Comparison of ENCODE assay signal across 24 cellular contexts in genomic region chr22:42603427-42603826, GRCh38. TPM values are rescaled to one million over a fixed set of nuclear protein-coding genes. Genes with fewer than 3 reads are reported as not detected.
DNase-seq lines count a peak whose midpoint lies in the region; ATAC-seq, FAIRE-seq and TF ChIP-seq lines count a peak whose summit lies in the region.
"Had no signal": no experiment of that assay in that cellular context is flagged by ENCODE, and none has a peak within 500 bp of the region (broad histone marks: within the 10 kb centered on the region; RNA-seq: fewer than 3 reads in every experiment).

No MANE protein-coding gene starts in this region.

- POLR2A ChIA-PET in activated CD4-positive, alpha-beta memory T cell treated with anti-CD3 and anti-CD28 coated beads for 36 hours (lab: Charles Lee): no interaction called here
- POLR2A ChIA-PET in activated CD4-positive, alpha-beta memory T cell treated with anti-CD3 and anti-CD28 coated beads, Interleukin-2, amount 10 ng/mL, durations not matched to agents 7 days and 5 days (lab: Charles Lee): interaction anchor here (3.8 kb wide), 1 partner anchor 11 kb away, joined by 22 read pairs; the partner anchor contains the start of gene POLDIP3
- POLR2A ChIA-PET in CD8-positive, alpha-beta T cell (lab: Charles Lee): interaction anchor here (0.5 kb wide), 1 partner anchor 223 kb away, joined by 3 read pairs; no protein-coding TSS in a partner anchor

- H3K36me3 Mint-ChIP-seq in activated CD4-positive, alpha-beta memory T cell treated with anti-CD3 and anti-CD28 coated beads for 36 hours: peaks cover 31% of the 10 kb centered on the region
- peaks cover 60% of the 10 kb centered on the region for H3K36me3 Mint-ChIP-seq in activated CD4-positive, alpha-beta memory T cell treated with anti-CD3 and anti-CD28 coated beads, Interleukin-2, amount 10 ng/mL, durations not matched to agents 7 days and 5 days (ENCODE audit: low read depth)
- peaks cover 75% of the 10 kb centered on the region for H3K36me3 Mint-ChIP-seq in CD8-positive, alpha-beta T cell
- peaks cover 49% of the 10 kb centered on the region for H3K36me3 Mint-ChIP-seq in activated T-helper 2 cell treated with anti-CD3 and anti-CD28 coated beads, Interferon-gamma antibody, Interleukin-2, Interleukin-4, amounts not matched to agents 10 μg/mL and 5 μg/mL and 100 μg/mL, durations not matched to agents 14 hours and 24 hours and 36 hours (ENCODE audit: low read depth)

- intact Hi-C loops in activated CD4-positive, alpha-beta memory T cell treated with anti-CD3 and anti-CD28 coated beads for 36 hours (cut with micrococcal nuclease): no loop called here
- intact Hi-C loops in CD8-positive, alpha-beta T cell (cut with DNase I, micrococcal nuclease): no loop called here
- intact Hi-C loops in pancreas (cut with DNase I): no loop called here
- intact Hi-C loops in activated T-helper 2 cell treated with anti-CD3 and anti-CD28 coated beads, Interferon-gamma antibody, Interleukin-2, Interleukin-4, amounts not matched to agents 10 μg/mL and 5 μg/mL and 100 μg/mL, durations not matched to agents 14 hours and 24 hours and 36 hours (cut with micrococcal nuclease): no loop called here

- peaks cover 7% of the 10 kb centered on the region for H3K4me1 ChIP-seq in CD8-positive, alpha-beta T cell (ENCODE audit: insufficient read depth, low read length)
- H3K4me1 ChIP-seq in pancreas: peaks cover 4 to 9% (median 7%) of the 10 kb centered on the region in 3 donors
- H3K4me1 ChIP-seq in Peyer's patch: peaks cover 0 to under 1% (median 0%) of the 10 kb centered on the region in 4 donors

- no peaks in the 10 kb centered on the region for H3K9me3 ChIP-seq in CD8-positive, alpha-beta T cell (ENCODE audit: low read length)
- H3K9me3 ChIP-seq in pancreas (no peaks in the 10 kb centered on the region), Peyer's patch (no peaks in the 10 kb centered on the region)
- H3K9me3 ChIP-seq: A549, SK-N-SH had no signal

- no peak overlapping the region for H3K27ac ChIP-seq in CD8-positive, alpha-beta T cell (ENCODE audit: low read depth, low read length)
- H3K27ac ChIP-seq in pancreas (peak overlapping the region; percentile 57 to 76 (median 64)), Peyer's patch (no peak overlapping the region)
- H3K27ac ChIP-seq: A549 had no signal

- DNase-seq in activated CD4-positive, alpha-beta memory T cell treated with anti-CD3 and anti-CD28 coated beads for 36 hours: no peak
- no peak for DNase-seq in activated CD4-positive, alpha-beta memory T cell treated with anti-CD3 and anti-CD28 coated beads, Interleukin-2, amount 10 ng/mL, durations not matched to agents 7 days and 5 days
- no peak for DNase-seq in CD8-positive, alpha-beta T cell
- DNase-seq in epithelial cell of proximal tubule (ENCODE audit: low read depth) (no peak), pancreas (no peak), midbrain (lab: John Stamatoyannopoulos, UW) (no peak), Peyer's patch (no peak)
- no peak for DNase-seq in activated T-helper 2 cell treated with anti-CD3 and anti-CD28 coated beads, Interferon-gamma antibody, Interleukin-2, Interleukin-4, amounts not matched to agents 10 μg/mL and 5 μg/mL and 100 μg/mL, durations not matched to agents 14 hours and 24 hours and 36 hours (ENCODE audit: low spot score)
- DNase-seq: activated effector memory CD4-positive, alpha-beta T cell treated with Interleukin-2 at 50 U/mL for 16 hours; activated naive CD8-positive, alpha-beta T cell treated with anti-CD3 and anti-CD28 coated beads, Interleukin-2, amount 50 U/mL, for 24 hours; DMS153; hypothalamus; immature natural killer cell; KG1; MM.1S; NCI-H1417; NCI-H2081; NCI-H446; NCI-H774; SK-N-SH; stimulated activated CD4-positive, alpha-beta T cell treated with anti-CD3 and anti-CD28 coated beads, Interleukin-4, amount 100 ng/mL, for 1 hour; T-helper 2 cell had no signal

- H3K27me3 ChIP-seq in CD8-positive, alpha-beta T cell (ENCODE audit: insufficient read depth, low read length): no peaks in the 10 kb centered on the region
- H3K27me3 ChIP-seq in pancreas (no peaks in the 10 kb centered on the region), Peyer's patch (no peaks in the 10 kb centered on the region)

- no peak overlapping the region for H3K4me3 Mint-ChIP-seq in activated CD4-positive, alpha-beta memory T cell treated with anti-CD3 and anti-CD28 coated beads for 36 hours
- H3K4me3 Mint-ChIP-seq in activated CD4-positive, alpha-beta memory T cell treated with anti-CD3 and anti-CD28 coated beads, Interleukin-2, amount 10 ng/mL, durations not matched to agents 7 days and 5 days: no peak overlapping the region
- no peak overlapping the region for H3K4me3 Mint-ChIP-seq in CD8-positive, alpha-beta T cell
- no peak overlapping the region for H3K4me3 Mint-ChIP-seq in activated T-helper 2 cell treated with anti-CD3 and anti-CD28 coated beads, Interferon-gamma antibody, Interleukin-2, Interleukin-4, amounts not matched to agents 10 μg/mL and 5 μg/mL and 100 μg/mL, durations not matched to agents 14 hours and 24 hours and 36 hours (ENCODE audit: low read depth)
- H3K4me3 Mint-ChIP-seq: activated naive CD8-positive, alpha-beta T cell treated with anti-CD3 and anti-CD28 coated beads, Interleukin-2, amount 50 U/mL, for 24 hours; immature natural killer cell; neural crest cell had no signal

- no peak for ATAC-seq in CD8-positive, alpha-beta T cell
- no peak for ATAC-seq in pancreas
- ATAC-seq: A549; activated naive CD8-positive, alpha-beta T cell treated with anti-CD3 and anti-CD28 coated beads, Interleukin-2, amount 50 U/mL, for 24 hours had no signal

- no peak for TF ChIP-seq POLR2A in Peyer's patch (IDR thresholded peaks at IDR 0.05)

- H3K36me3 ChIP-seq in CD8-positive, alpha-beta T cell (ENCODE audit: insufficient read depth, low read length): peaks cover 37% of the 10 kb centered on the region
- H3K36me3 ChIP-seq in pancreas (peaks cover 0 to 35% (median 12%) of the 10 kb centered on the region in 3 donors), Peyer's patch (peaks cover 0 to 66% (median 0%) of the 10 kb centered on the region in 3 donors)

- TF ChIP-seq CTCF in CD8-positive, alpha-beta T cell (IDR thresholded peaks at IDR 0.05): no peak
- TF ChIP-seq CTCF in epithelial cell of proximal tubule (conservative IDR thresholded peaks at IDR 0.05; ENCODE audit: low read depth, low read length) (peak; percentile 3), pancreas (IDR thresholded peaks at IDR 0.05) (no peak), Peyer's patch (IDR thresholded peaks at IDR 0.05) (no peak)

- H3K27me3 Mint-ChIP-seq in activated CD4-positive, alpha-beta memory T cell treated with anti-CD3 and anti-CD28 coated beads for 36 hours: no peaks in the 10 kb centered on the region
- no peaks in the 10 kb centered on the region for H3K27me3 Mint-ChIP-seq in activated CD4-positive, alpha-beta memory T cell treated with anti-CD3 and anti-CD28 coated beads, Interleukin-2, amount 10 ng/mL, durations not matched to agents 7 days and 5 days
- no peaks in the 10 kb centered on the region for H3K27me3 Mint-ChIP-seq in CD8-positive, alpha-beta T cell (ENCODE audit: low read depth)
- H3K27me3 Mint-ChIP-seq in activated T-helper 2 cell treated with anti-CD3 and anti-CD28 coated beads, Interferon-gamma antibody, Interleukin-2, Interleukin-4, amounts not matched to agents 10 μg/mL and 5 μg/mL and 100 μg/mL, durations not matched to agents 14 hours and 24 hours and 36 hours (ENCODE audit: low read depth): no peaks in the 10 kb centered on the region
- H3K27me3 Mint-ChIP-seq: activated naive CD8-positive, alpha-beta T cell treated with anti-CD3 and anti-CD28 coated beads, Interleukin-2, amount 50 U/mL, for 24 hours had no signal

- FAIRE-seq in pancreas (lab: Jason Lieb, UNC): no peak
- FAIRE-seq: A549 had no signal

- H3K4me1 Mint-ChIP-seq in activated CD4-positive, alpha-beta memory T cell treated with anti-CD3 and anti-CD28 coated beads for 36 hours (ENCODE audit: low read depth): peaks cover 24% of the 10 kb centered on the region
- peaks cover 6% of the 10 kb centered on the region for H3K4me1 Mint-ChIP-seq in activated CD4-positive, alpha-beta memory T cell treated with anti-CD3 and anti-CD28 coated beads, Interleukin-2, amount 10 ng/mL, durations not matched to agents 7 days and 5 days
- peaks cover 38% of the 10 kb centered on the region for H3K4me1 Mint-ChIP-seq in CD8-positive, alpha-beta T cell (ENCODE audit: low read depth)
- peaks cover 2% of the 10 kb centered on the region for H3K4me1 Mint-ChIP-seq in activated T-helper 2 cell treated with anti-CD3 and anti-CD28 coated beads, Interferon-gamma antibody, Interleukin-2, Interleukin-4, amounts not matched to agents 10 μg/mL and 5 μg/mL and 100 μg/mL, durations not matched to agents 14 hours and 24 hours and 36 hours (ENCODE audit: low read depth)

- no peaks in the 10 kb centered on the region for H3K9me3 Mint-ChIP-seq in activated CD4-positive, alpha-beta memory T cell treated with anti-CD3 and anti-CD28 coated beads for 36 hours
- H3K9me3 Mint-ChIP-seq in activated CD4-positive, alpha-beta memory T cell treated with anti-CD3 and anti-CD28 coated beads, Interleukin-2, amount 10 ng/mL, durations not matched to agents 7 days and 5 days: no peaks in the 10 kb centered on the region
- no peaks in the 10 kb centered on the region for H3K9me3 Mint-ChIP-seq in CD8-positive, alpha-beta T cell
- H3K9me3 Mint-ChIP-seq in activated T-helper 2 cell treated with anti-CD3 and anti-CD28 coated beads, Interferon-gamma antibody, Interleukin-2, Interleukin-4, amounts not matched to agents 10 μg/mL and 5 μg/mL and 100 μg/mL, durations not matched to agents 14 hours and 24 hours and 36 hours: no peaks in the 10 kb centered on the region
- H3K9me3 Mint-ChIP-seq: activated naive CD8-positive, alpha-beta T cell treated with anti-CD3 and anti-CD28 coated beads, Interleukin-2, amount 50 U/mL, for 24 hours; immature natural killer cell; neural crest cell had no signal

- no peak overlapping the region for H3K4me3 ChIP-seq in CD8-positive, alpha-beta T cell (ENCODE audit: low read depth, low read length)
- no peak overlapping the region for H3K4me3 ChIP-seq in epithelial cell of proximal tubule (ENCODE audit: low read depth, low read length)
- no peak overlapping the region for H3K4me3 ChIP-seq in pancreas
- H3K4me3 ChIP-seq in Peyer's patch: no peak overlapping the region
- H3K4me3 ChIP-seq: A549 had no signal

- WGBS in pancreas, 2 donors: 87% methylated on average over 2 of the region's 2 CpGs

- CTCF ChIA-PET in activated CD4-positive, alpha-beta memory T cell treated with anti-CD3 and anti-CD28 coated beads for 36 hours (lab: Charles Lee): no interaction called here
- CTCF ChIA-PET in activated CD4-positive, alpha-beta memory T cell treated with anti-CD3 and anti-CD28 coated beads, Interleukin-2, amount 10 ng/mL, durations not matched to agents 7 days and 5 days (lab: Charles Lee): no interaction called here
- CTCF ChIA-PET in CD8-positive, alpha-beta T cell (lab: Charles Lee): no interaction called here

- peak overlapping the region; percentile 39 for H3K27ac Mint-ChIP-seq in activated CD4-positive, alpha-beta memory T cell treated with anti-CD3 and anti-CD28 coated beads for 36 hours
- no peak overlapping the region for H3K27ac Mint-ChIP-seq in activated CD4-positive, alpha-beta memory T cell treated with anti-CD3 and anti-CD28 coated beads, Interleukin-2, amount 10 ng/mL, durations not matched to agents 7 days and 5 days
- H3K27ac Mint-ChIP-seq in CD8-positive, alpha-beta T cell: peak overlapping the region; percentile 34
- H3K27ac Mint-ChIP-seq in activated T-helper 2 cell treated with anti-CD3 and anti-CD28 coated beads, Interferon-gamma antibody, Interleukin-2, Interleukin-4, amounts not matched to agents 10 μg/mL and 5 μg/mL and 100 μg/mL, durations not matched to agents 14 hours and 24 hours and 36 hours: no peak overlapping the region

RNA-seq across cellular contexts. Expression of gene POLDIP3, which starts 11.3 kb away (rescaled TPM):
- 10 to 100 TPM; 64.6 to 75.3 TPM for total RNA-seq in activated CD4-positive, alpha-beta memory T cell treated with anti-CD3 and anti-CD28 coated beads for 36 hours
- 10 to 100 TPM; 71.4 to 74.7 TPM for total RNA-seq in activated CD4-positive, alpha-beta memory T cell treated with anti-CD3 and anti-CD28 coated beads, Interleukin-2, amount 10 ng/mL, durations not matched to agents 7 days and 5 days
- 100 to 1,000 TPM in 1 of 2 experiments, 10 to 100 TPM in 1; 96.4 to 103 TPM for total RNA-seq in CD8-positive, alpha-beta T cell
- 35.0 and 40.2 TPM in 2 replicates for total RNA-seq in epithelial cell of proximal tubule
- total RNA-seq in pancreas: 10 to 100 TPM; 23.3 to 35.2 (median 28.7) TPM
- polyA plus RNA-seq in pancreas: 10 to 100 TPM; 14.6 to 28.6 TPM
- 74.7 and 80.7 TPM in 2 replicates for total RNA-seq in activated T-helper 2 cell treated with anti-CD3 and anti-CD28 coated beads, Interferon-gamma antibody, Interleukin-2, Interleukin-4, amounts not matched to agents 10 μg/mL and 5 μg/mL and 100 μg/mL, durations not matched to agents 14 hours and 24 hours and 36 hours
- total RNA-seq in Peyer's patch: 10 to 100 TPM; 30.3 to 42.9 (median 38.0) TPM

RNA-seq across cellular contexts. Expression of gene ATP5MGL, which starts 37.0 kb away (rescaled TPM):
- under 1 TPM; 0.38 to 0.51 TPM for total RNA-seq in activated CD4-positive, alpha-beta memory T cell treated with anti-CD3 and anti-CD28 coated beads for 36 hours
- 1 to 10 TPM; 1.2 to 1.3 TPM for total RNA-seq in activated CD4-positive, alpha-beta memory T cell treated with anti-CD3 and anti-CD28 coated beads, Interleukin-2, amount 10 ng/mL, durations not matched to agents 7 days and 5 days
- 1 to 10 TPM; 3.4 to 5.0 TPM for total RNA-seq in CD8-positive, alpha-beta T cell
- 0.58 TPM in 1 of 2 replicates, not detected in the other for total RNA-seq in epithelial cell of proximal tubule
- under 1 TPM in 5 of 6 donors, not detected in 1; 0.24 to 0.60 (median 0.34) TPM for total RNA-seq in pancreas
- under 1 TPM in 1 of 2 donors, not detected in 1; 0.34 TPM for polyA plus RNA-seq in pancreas
- 0.71 and 1.2 TPM in 2 replicates for total RNA-seq in activated T-helper 2 cell treated with anti-CD3 and anti-CD28 coated beads, Interferon-gamma antibody, Interleukin-2, Interleukin-4, amounts not matched to agents 10 μg/mL and 5 μg/mL and 100 μg/mL, durations not matched to agents 14 hours and 24 hours and 36 hours
- not detected for total RNA-seq in Peyer's patch
- polyA plus RNA-seq: A549, SK-N-SH had no signal

RNA-seq across cellular contexts. Expression of gene CYB5R3, which starts 45.8 kb away (rescaled TPM):
- 10 to 100 TPM; 73.7 to 77.6 TPM for total RNA-seq in activated CD4-positive, alpha-beta memory T cell treated with anti-CD3 and anti-CD28 coated beads for 36 hours
- total RNA-seq in activated CD4-positive, alpha-beta memory T cell treated with anti-CD3 and anti-CD28 coated beads, Interleukin-2, amount 10 ng/mL, durations not matched to agents 7 days and 5 days: 10 to 100 TPM; 68.4 to 74.3 TPM
- total RNA-seq in CD8-positive, alpha-beta T cell: 10 to 100 TPM; 43.8 to 50.2 TPM
- total RNA-seq in epithelial cell of proximal tubule (122 and 136 TPM in 2 replicates), pancreas (10 to 100 TPM; 32.6 to 76.4 (median 43.6) TPM), Peyer's patch (100 to 1,000 TPM in 2 of 4 donors, 10 to 100 TPM in 2; 59.4 to 147 (median 117) TPM)
- 100 to 1,000 TPM in 1 of 2 donors, 10 to 100 TPM in 1; 53.6 to 105 TPM for polyA plus RNA-seq in pancreas
- total RNA-seq in activated T-helper 2 cell treated with anti-CD3 and anti-CD28 coated beads, Interferon-gamma antibody, Interleukin-2, Interleukin-4, amounts not matched to agents 10 μg/mL and 5 μg/mL and 100 μg/mL, durations not matched to agents 14 hours and 24 hours and 36 hours: 87.3 and 88.6 TPM in 2 replicates

RNA-seq across cellular contexts. Expression of gene SERHL2, which starts 49.7 kb away (rescaled TPM):
- 1 to 10 TPM in 1 of 2 experiments, under 1 TPM in 1; 0.83 to 1.2 TPM for total RNA-seq in activated CD4-positive, alpha-beta memory T cell treated with anti-CD3 and anti-CD28 coated beads for 36 hours
- total RNA-seq in activated CD4-positive, alpha-beta memory T cell treated with anti-CD3 and anti-CD28 coated beads, Interleukin-2, amount 10 ng/mL, durations not matched to agents 7 days and 5 days: under 1 TPM; 0.55 to 0.81 TPM
- total RNA-seq in CD8-positive, alpha-beta T cell: under 1 TPM in 1 of 2 experiments, not detected in 1; 0.42 TPM
- 0.23 and 5.0 TPM in 2 replicates for total RNA-seq in epithelial cell of proximal tubule
- 1 to 10 TPM in 1 of 6 donors, under 1 TPM in 5; 0.23 to 2.0 (median 0.69) TPM for total RNA-seq in pancreas
- 1 to 10 TPM in 1 of 2 donors, under 1 TPM in 1; 0.76 to 3.6 TPM for polyA plus RNA-seq in pancreas
- 1.8 and 2.2 TPM in 2 replicates for total RNA-seq in activated T-helper 2 cell treated with anti-CD3 and anti-CD28 coated beads, Interferon-gamma antibody, Interleukin-2, Interleukin-4, amounts not matched to agents 10 μg/mL and 5 μg/mL and 100 μg/mL, durations not matched to agents 14 hours and 24 hours and 36 hours
- total RNA-seq in Peyer's patch: 10 to 100 TPM in 1 of 4 donors, 1 to 10 TPM in 2, not detected in 1; 1.7 to 11.6 (median 3.2) TPM

Comparison
In these comparisons a context has a peak if more than half of its experiments do, and no peak if none do; other contexts are left out.
1. H3K27ac Mint-ChIP-seq: peak in activated CD4-positive, alpha-beta memory T cell treated with anti-CD3 and anti-CD28 coated beads for 36 hours (single experiment) and CD8-positive, alpha-beta T cell (single experiment); none in activated CD4-positive, alpha-beta memory T cell treated with anti-CD3 and anti-CD28 coated beads, Interleukin-2, amount 10 ng/mL, durations not matched to agents 7 days and 5 days (single experiment) and activated T-helper 2 cell treated with anti-CD3 and anti-CD28 coated beads, Interferon-gamma antibody, Interleukin-2, Interleukin-4, amounts not matched to agents 10 μg/mL and 5 μg/mL and 100 μg/mL, durations not matched to agents 14 hours and 24 hours and 36 hours (single experiment).
2. H3K27ac ChIP-seq: peak in pancreas (4 of 4); none in CD8-positive, alpha-beta T cell (single experiment) and Peyer's patch (0 of 4).